In the genomic region with DNA sequence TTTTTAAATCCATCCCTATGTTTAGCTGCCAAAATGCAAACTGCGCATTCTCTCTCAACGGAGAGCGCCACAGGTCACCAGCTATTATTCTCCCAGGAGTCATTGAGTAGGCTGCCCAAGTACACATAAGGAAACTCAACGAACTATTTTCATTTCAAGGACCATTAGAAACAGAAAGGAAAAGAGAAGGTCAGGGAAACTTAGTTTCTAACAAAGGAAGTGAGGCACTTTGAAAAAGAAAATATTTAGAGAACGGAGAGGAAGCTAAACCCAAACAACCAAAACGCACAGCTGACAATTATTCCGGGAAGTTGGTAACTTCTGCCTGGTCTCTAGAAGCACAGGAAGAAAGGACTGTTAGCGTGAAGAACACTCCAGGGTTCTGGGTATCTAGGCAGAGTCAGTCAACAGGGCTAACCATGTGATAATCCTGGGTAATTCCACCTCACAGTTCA, we compare ENCODE assay signal across 14 cellular contexts. TPM values are rescaled to one million over a fixed set of nuclear protein-coding genes. Genes with fewer than 3 reads are reported as not detected.
DNase-seq lines count a peak whose midpoint lies in the region; ATAC-seq, FAIRE-seq and TF ChIP-seq lines count a peak whose summit lies in the region.
"Had no signal": no experiment of that assay in that cellular context is flagged by ENCODE, and none has a peak within 500 bp of the region (broad histone marks: within the 10 kb centered on the region; RNA-seq: fewer than 3 reads in every experiment).

No MANE protein-coding gene starts in this region.

- peak; percentile 85 for FAIRE-seq in GM18507 (lab: Jason Lieb, UNC)

- H3K27me3 Mint-ChIP-seq in GM23338 (ENCODE audit: insufficient read depth, low read depth, poor library complexity) = peaks cover 2% of the 10 kb centered on the region

- H3K27ac Mint-ChIP-seq in GM23338 = no peak overlapping the region

- H3K79me2 ChIP-seq in GM23338 (replicated peaks; ENCODE audit: insufficient read depth) = no peaks in the 10 kb centered on the region

- H3K4me1 ChIP-seq in GM23338 (ENCODE audit: insufficient read depth) = peaks cover 7% of the 10 kb centered on the region
- peaks cover 0 to 3% (median 0%) of the 10 kb centered on the region in 3 donors for H3K4me1 ChIP-seq in skeletal muscle tissue (ENCODE audit: control insufficient read depth in 3 of 3, insufficient read depth in 3 of 3, low read length in 3 of 3)

- peaks cover 25% of the 10 kb centered on the region for H3K4me1 Mint-ChIP-seq in GM23338

- H3K4me2 ChIP-seq in GM23338 = no peak overlapping the region

- H3K27me3 ChIP-seq in GM23338 (ENCODE audit: insufficient read depth) = no peaks in the 10 kb centered on the region
- no peaks in the 10 kb centered on the region for H3K27me3 ChIP-seq in skeletal muscle tissue (ENCODE audit: control insufficient read depth in 3 of 3, insufficient read depth in 3 of 3, low read length in 3 of 3)

- H3K9me3 ChIP-seq in skeletal muscle tissue (ENCODE audit: control insufficient read depth in 3 of 3, low read length in 3 of 3) = no peaks in the 10 kb centered on the region

- no peak for DNase-seq in GM18507 (ENCODE audit: extremely low spot score, insufficient read length, low read depth)
- DNase-seq in GM23338 (ENCODE audit: low spot score) = no peak
- DNase-seq in brain pericyte (ENCODE audit: low read depth, low spot score) = peak; percentile 16
- no peak for DNase-seq in NK-92 treated with Interleukin-12 subunit alpha and Interleukin-12 subunit beta, amount 100 ng/mL, for 24 hours (lab: John Stamatoyannopoulos, UW)
- no peak for DNase-seq in left lobe of liver (ENCODE audit: low spot score)
- DNase-seq in NCI-H82 (lab: John Stamatoyannopoulos, UW) = no peak
- no peak for DNase-seq in GM13977 (ENCODE audit: low spot score)
- DNase-seq: Calu3; foreskin melanocyte; IMR-90; midbrain; SIG-M5; stimulated activated CD8-positive, alpha-beta memory T cell treated with anti-CD3 and anti-CD28 coated beads, Interleukin-4, amount 100 ng/mL, for 48 hours had no signal

- in situ Hi-C loops in GM13977 (cut with MboI; ENCODE audit: low pct_unique_long_range_greater_than_20kb, low sequenced_read_pairs, unreplicated experiment) = no loop called here

- H3K36me3 ChIP-seq in GM23338 (ENCODE audit: insufficient read depth) (no peaks in the 10 kb centered on the region), skeletal muscle tissue (ENCODE audit: control insufficient read depth in 3 of 3, insufficient read depth in 3 of 3, low read length in 3 of 3) (peaks cover 2 to 5% (median 3%) of the 10 kb centered on the region in 3 donors)

- H3K27ac ChIP-seq in GM23338 (ENCODE audit: low read depth) (no peak overlapping the region), skeletal muscle tissue (ENCODE audit: low read depth, low read length) (peak overlapping the region; percentile 66)

- no peak overlapping the region for H3K9ac ChIP-seq in skeletal muscle tissue (ENCODE audit: low read depth in 1 of 3, low read length in 3 of 3)

- no peak for ATAC-seq in GM23338
- ATAC-seq in left lobe of liver = no peak

- H3K9me2 ChIP-seq in GM23338 (ENCODE audit: insufficient read depth) = peaks cover 7% of the 10 kb centered on the region; the same call in 1 of the 2 replicates

- H3K9me3 Mint-ChIP-seq in GM23338 = no peaks in the 10 kb centered on the region

- H3F3A ChIP-seq in GM23338 (replicated peaks; ENCODE audit: low read depth) = no peaks in the 10 kb centered on the region

- no peaks in the 10 kb centered on the region for H3K36me3 Mint-ChIP-seq in GM23338 (ENCODE audit: low read depth)

- H3K4me3 ChIP-seq in GM23338 = no peak overlapping the region
- H3K4me3 ChIP-seq in skeletal muscle tissue (ENCODE audit: low read length in 3 of 3) = peak overlapping the region in 1 of 3 donors; percentile 45

- H3K4me3 Mint-ChIP-seq in GM23338 = no peak overlapping the region

- no peaks in the 10 kb centered on the region for H4K20me1 ChIP-seq in GM23338 (replicated peaks; ENCODE audit: insufficient read depth)

- TF ChIP-seq CTCF in GM23338 (conservative IDR thresholded peaks at IDR 0.05; ENCODE audit: low read depth in 2 of 2) = no peak
- TF ChIP-seq CTCF in GM13977 (IDR thresholded peaks at IDR 0.05; ENCODE audit: extremely low read depth, insufficient read depth, missing control alignments) = no peak

- peak overlapping the region; percentile 63; the same call in 1 of the 2 replicates for H2AFZ ChIP-seq in GM23338

TF ChIP-seq in GM23338, 12 proteins besides CTCF, POLR2A, EP300 and RAD21 (continues in another document):
- TF ChIP-seq, protein P1, sequence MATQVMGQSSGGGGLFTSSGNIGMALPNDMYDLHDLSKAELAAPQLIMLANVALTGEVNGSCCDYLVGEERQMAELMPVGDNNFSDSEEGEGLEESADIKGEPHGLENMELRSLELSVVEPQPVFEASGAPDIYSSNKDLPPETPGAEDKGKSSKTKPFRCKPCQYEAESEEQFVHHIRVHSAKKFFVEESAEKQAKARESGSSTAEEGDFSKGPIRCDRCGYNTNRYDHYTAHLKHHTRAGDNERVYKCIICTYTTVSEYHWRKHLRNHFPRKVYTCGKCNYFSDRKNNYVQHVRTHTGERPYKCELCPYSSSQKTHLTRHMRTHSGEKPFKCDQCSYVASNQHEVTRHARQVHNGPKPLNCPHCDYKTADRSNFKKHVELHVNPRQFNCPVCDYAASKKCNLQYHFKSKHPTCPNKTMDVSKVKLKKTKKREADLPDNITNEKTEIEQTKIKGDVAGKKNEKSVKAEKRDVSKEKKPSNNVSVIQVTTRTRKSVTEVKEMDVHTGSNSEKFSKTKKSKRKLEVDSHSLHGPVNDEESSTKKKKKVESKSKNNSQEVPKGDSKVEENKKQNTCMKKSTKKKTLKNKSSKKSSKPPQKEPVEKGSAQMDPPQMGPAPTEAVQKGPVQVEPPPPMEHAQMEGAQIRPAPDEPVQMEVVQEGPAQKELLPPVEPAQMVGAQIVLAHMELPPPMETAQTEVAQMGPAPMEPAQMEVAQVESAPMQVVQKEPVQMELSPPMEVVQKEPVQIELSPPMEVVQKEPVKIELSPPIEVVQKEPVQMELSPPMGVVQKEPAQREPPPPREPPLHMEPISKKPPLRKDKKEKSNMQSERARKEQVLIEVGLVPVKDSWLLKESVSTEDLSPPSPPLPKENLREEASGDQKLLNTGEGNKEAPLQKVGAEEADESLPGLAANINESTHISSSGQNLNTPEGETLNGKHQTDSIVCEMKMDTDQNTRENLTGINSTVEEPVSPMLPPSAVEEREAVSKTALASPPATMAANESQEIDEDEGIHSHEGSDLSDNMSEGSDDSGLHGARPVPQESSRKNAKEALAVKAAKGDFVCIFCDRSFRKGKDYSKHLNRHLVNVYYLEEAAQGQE (IDR thresholded peaks at IDR 0.05; ENCODE audit: unreplicated experiment) = no peak
- TF ChIP-seq EZH2phosphoT487 (IDR thresholded peaks at IDR 0.05; ENCODE audit: unreplicated experiment) = no peak
- TF ChIP-seq STAT1 (IDR thresholded peaks at IDR 0.05; ENCODE audit: unreplicated experiment) = no peak
- TF ChIP-seq NANOG (IDR thresholded peaks at IDR 0.05; ENCODE audit: borderline replicate concordance) = no peak
- TF ChIP-seq CREB1 (CRISPR knock-in tag; IDR thresholded peaks at IDR 0.05; ENCODE audit: low read depth) = no peak

RNA-seq across cellular contexts. Expression of a gene that starts 23.5 kb away (rescaled TPM):
- total RNA-seq in GM23338 (2014; rRNA removed; shearing (Covaris generic)) = not detected in 2 replicates
- not detected in 2 replicates for polyA plus RNA-seq in GM23338 (2016; fragmentation: Nextera tagmentation; extraction: Ambion mirVana)
- total RNA-seq in skeletal muscle tissue (not detected), left lobe of liver (not detected)
- total RNA-seq: Calu3, IMR-90 had no signal
- polyA plus RNA-seq: IMR-90 had no signal
